Comparison of ENCODE assay signal across 23 cellular contexts in the genomic region with DNA sequence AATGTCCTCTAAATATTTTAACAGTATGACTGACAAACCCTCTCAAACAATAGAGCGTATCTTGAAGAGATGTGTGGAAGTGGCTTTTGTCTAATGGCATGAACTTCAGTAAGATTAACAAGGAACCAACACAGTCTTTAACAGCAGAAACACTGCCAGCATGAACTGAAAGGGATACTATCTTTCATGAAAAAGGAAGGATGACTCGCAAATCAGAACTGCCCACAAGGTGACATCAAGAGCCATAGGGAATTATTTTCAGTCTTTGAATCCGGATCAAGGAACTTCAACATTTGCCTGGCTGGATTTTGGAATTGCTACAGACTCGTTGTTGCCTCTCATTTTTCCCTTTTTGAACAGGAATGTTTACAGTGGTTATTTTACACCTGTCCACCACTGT. TPM values are rescaled to one million over a fixed set of nuclear protein-coding genes. Genes with fewer than 3 reads are reported as not detected.
DNase-seq lines count a peak whose midpoint lies in the region; ATAC-seq, FAIRE-seq and TF ChIP-seq lines count a peak whose summit lies in the region.
"Had no signal": no experiment of that assay in that cellular context is flagged by ENCODE, and none has a peak within 500 bp of the region (broad histone marks: within the 10 kb centered on the region; RNA-seq: fewer than 3 reads in every experiment).

No MANE protein-coding gene starts in this region.

- DNase-seq in ACHN, result peak; percentile 7
- no peak for DNase-seq in H54 (ENCODE audit: insufficient read length, low spot score)
- DNase-seq in fibroblast of the aortic adventitia (ENCODE audit: low read depth), result peak; percentile 51
- no peak for DNase-seq in HEK293T (ENCODE audit: extremely low spot score)
- no peak for DNase-seq in activated CD8-positive, alpha-beta memory T cell treated with anti-CD3 and anti-CD28 coated beads, Interleukin-2, amount 50 U/mL, for 4 hours
- no peak for DNase-seq in kidney glomerular epithelial cell (lab: John Stamatoyannopoulos, UW)
- DNase-seq: activated gamma-delta T cell; caudate nucleus; CD8-positive, alpha-beta T cell; foreskin melanocyte; hypothalamus; natural killer cell; NCI-H1417 treated with DMSO at 0.1 percent for 48 hours; NCI-H526 treated with DMSO at 0.1 percent for 48 hours; ovary; Right ventricle myocardium superior; sigmoid colon; uterus had no signal

- no peak overlapping the region for H3K4me3 ChIP-seq in fibroblast of the aortic adventitia (ENCODE audit: low read depth, low read length)
- H3K4me3 ChIP-seq: HAP-1, ovary, sigmoid colon, suprapubic skin, uterus had no signal

- ATAC-seq in SK-N-SH treated with all-trans-retinoic acid at 6 μM for 48 hours (peak; percentile 56), HG03025 (IDR thresholded peaks at IDR 0.05; ENCODE audit: low FRiP score, unreplicated experiment) (no peak)
- ATAC-seq: CD8-positive, alpha-beta T cell; natural killer cell had no signal

- no peak for TF ChIP-seq POLR2A in H54 (IDR thresholded peaks at IDR 0.05; ENCODE audit: low read depth, low read length)

- CTCF ChIA-PET in HEK293T (lab: Yijun Ruan, JAX), result no interaction called here

- TF ChIP-seq CTCF in fibroblast of the aortic adventitia (IDR thresholded peaks at IDR 0.05; ENCODE audit: insufficient read depth, low read length), result no peak

- peak; percentile 79 for FAIRE-seq in H54 (lab: Jason Lieb, UNC)
- FAIRE-seq: GM12892 had no signal

- POLR2A ChIA-PET in HEK293T (lab: Yijun Ruan, JAX), result no interaction called here

- in situ Hi-C loops in ACHN (cut with HindIII; ENCODE audit: low pct_ligation_motif_present, low pct_unique_long_range_greater_than_20kb, low sequenced_read_pairs), result no loop called here

TF ChIP-seq in SK-N-SH treated with all-trans-retinoic acid at 6 μM for 48 hours, 23 proteins besides CTCF, POLR2A, EP300 and RAD21:
- no peak for TF ChIP-seq TCF4 (CRISPR knock-in tag; IDR thresholded peaks at IDR 0.05; ENCODE audit: borderline replicate concordance)
- TF ChIP-seq TOX (CRISPR knock-in tag; IDR thresholded peaks at IDR 0.05; ENCODE audit: borderline replicate concordance), result no peak

TF ChIP-seq in HEK293T, 16 proteins besides CTCF, POLR2A, EP300 and RAD21:
- no peak for TF ChIP-seq NFRKB (IDR thresholded peaks at IDR 0.05)
- TF ChIP-seq ARNT (IDR thresholded peaks at IDR 0.05), result no peak
- no peak for TF ChIP-seq FOXM1 (IDR thresholded peaks at IDR 0.05; ENCODE audit: borderline replicate concordance)
- no peak for TF ChIP-seq HDGF (IDR thresholded peaks at IDR 0.05; ENCODE audit: borderline replicate concordance)
- no peak for TF ChIP-seq ELF4 (IDR thresholded peaks at IDR 0.05)
- no peak for TF ChIP-seq SP1 (IDR thresholded peaks at IDR 0.05)
- no peak for TF ChIP-seq ZNF384 (IDR thresholded peaks at IDR 0.05)
- no peak for TF ChIP-seq L3MBTL2 (conservative IDR thresholded peaks at IDR 0.05)
- no peak for TF ChIP-seq LEF1 (IDR thresholded peaks at IDR 0.05; ENCODE audit: borderline replicate concordance)
- no peak for TF ChIP-seq CTBP1 (IDR thresholded peaks at IDR 0.05; ENCODE audit: borderline replicate concordance)
- no peak for TF ChIP-seq SUZ12 (IDR thresholded peaks at IDR 0.05)
- no peak for TF ChIP-seq FOXA1 (IDR thresholded peaks at IDR 0.05)
- no peak for TF ChIP-seq BHLHE40 (IDR thresholded peaks at IDR 0.05; ENCODE audit: borderline replicate concordance)
- TF ChIP-seq, protein P1, sequence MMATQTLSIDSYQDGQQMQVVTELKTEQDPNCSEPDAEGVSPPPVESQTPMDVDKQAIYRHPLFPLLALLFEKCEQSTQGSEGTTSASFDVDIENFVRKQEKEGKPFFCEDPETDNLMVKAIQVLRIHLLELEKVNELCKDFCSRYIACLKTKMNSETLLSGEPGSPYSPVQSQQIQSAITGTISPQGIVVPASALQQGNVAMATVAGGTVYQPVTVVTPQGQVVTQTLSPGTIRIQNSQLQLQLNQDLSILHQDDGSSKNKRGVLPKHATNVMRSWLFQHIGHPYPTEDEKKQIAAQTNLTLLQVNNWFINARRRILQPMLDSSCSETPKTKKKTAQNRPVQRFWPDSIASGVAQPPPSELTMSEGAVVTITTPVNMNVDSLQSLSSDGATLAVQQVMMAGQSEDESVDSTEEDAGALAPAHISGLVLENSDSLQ (IDR thresholded peaks at IDR 0.05), result no peak
- TF ChIP-seq FOXK2 (IDR thresholded peaks at IDR 0.05), result no peak
- TF ChIP-seq TARDBP (IDR thresholded peaks at IDR 0.05), result no peak

RNA-seq across cellular contexts. Expression of a gene that starts 5.1 kb away (rescaled TPM):
- 241 and 402 TPM in 2 replicates for total RNA-seq in fibroblast of the aortic adventitia (ENCODE audit: low replicate concordance)

RNA-seq across cellular contexts. Expression of a gene that starts 39.4 kb away (rescaled TPM):
- 9.2 and 21.0 TPM in 2 replicates for total RNA-seq in fibroblast of the aortic adventitia (ENCODE audit: low replicate concordance)

Comparison
In these comparisons a context has a peak if more than half of its experiments do, and no peak if none do; other contexts are left out.
1. DNase-seq: peak in ACHN (single experiment) and fibroblast of the aortic adventitia (single experiment); none in H54 (single experiment), HEK293T (single experiment), activated CD8-positive, alpha-beta memory T cell treated with anti-CD3 and anti-CD28 coated beads, Interleukin-2, amount 50 U/mL, for 4 hours (single experiment) and kidney glomerular epithelial cell (single experiment).